ENCODE assay signal across 8 cellular contexts in genomic region chr3:136193273-136194043, GRCh38. TPM values are rescaled to one million over a fixed set of nuclear protein-coding genes. Genes with fewer than 3 reads are reported as not detected.
DNase-seq lines count a peak whose midpoint lies in the region; ATAC-seq and TF ChIP-seq lines count a peak whose summit lies in the region.

No MANE protein-coding gene starts in this region.

- peak overlapping the region; percentile 99 for H3K4me3 Mint-ChIP-seq in CD8-positive, alpha-beta T cell

- H3K36me3 Mint-ChIP-seq in CD8-positive, alpha-beta T cell: peaks cover 49% of the 10 kb centered on the region

- peaks cover 46% of the 10 kb centered on the region for H3K4me1 ChIP-seq in CD8-positive, alpha-beta T cell (ENCODE audit: insufficient read depth, low read length)
- H3K4me1 ChIP-seq in HUES64 (ENCODE audit: insufficient read depth, low read length) (peaks cover 20% of the 10 kb centered on the region), adrenal gland (replicated peaks in 1 of 2) (peaks cover 42 to 55% of the 10 kb centered on the region in 2 donors), left lung (peaks cover 13 to 69% of the 10 kb centered on the region in 2 donors), tibial artery (peaks cover 0 to 57% (median 27%) of the 10 kb centered on the region in 4 donors)

- H3K27me3 ChIP-seq in CD8-positive, alpha-beta T cell (ENCODE audit: insufficient read depth, low read length): no peaks in the 10 kb centered on the region
- H3K27me3 ChIP-seq in HUES64 (ENCODE audit: insufficient read depth, low read length): no peaks in the 10 kb centered on the region
- H3K27me3 ChIP-seq in adrenal gland: no peaks in the 10 kb centered on the region
- H3K27me3 ChIP-seq in left lung: no peaks in the 10 kb centered on the region
- no peaks in the 10 kb centered on the region for H3K27me3 ChIP-seq in tibial artery

- no peaks in the 10 kb centered on the region for H3K36me3 ChIP-seq in CD8-positive, alpha-beta T cell (ENCODE audit: insufficient read depth, low read length)
- H3K36me3 ChIP-seq in HUES64 (ENCODE audit: insufficient read depth, low read length): no peaks in the 10 kb centered on the region
- no peaks in the 10 kb centered on the region for H3K36me3 ChIP-seq in adrenal gland (replicated peaks in 1 of 2)
- no peaks in the 10 kb centered on the region for H3K36me3 ChIP-seq in left lung
- H3K36me3 ChIP-seq in tibial artery: no peaks in the 10 kb centered on the region

- no peak for TF ChIP-seq CTCF in CD8-positive, alpha-beta T cell (IDR thresholded peaks at IDR 0.05)
- TF ChIP-seq CTCF in adrenal gland (IDR thresholded peaks at IDR 0.05) (no peak), left lung (IDR thresholded peaks at IDR 0.05) (no peak), tibial artery (IDR thresholded peaks at IDR 0.05) (no peak)

- no peaks in the 10 kb centered on the region for H3K9me3 ChIP-seq in CD8-positive, alpha-beta T cell (ENCODE audit: low read length)
- peaks cover 2% of the 10 kb centered on the region; the same call in 1 of the 2 replicates for H3K9me3 ChIP-seq in HUES64 (ENCODE audit: insufficient read depth, low read depth, low read length)
- H3K9me3 ChIP-seq in adrenal gland (replicated peaks in 1 of 3): no peaks in the 10 kb centered on the region
- no peaks in the 10 kb centered on the region for H3K9me3 ChIP-seq in left lung
- H3K9me3 ChIP-seq in tibial artery: no peaks in the 10 kb centered on the region

- peak overlapping the region; percentile 86 for H3K4me3 ChIP-seq in CD8-positive, alpha-beta T cell (ENCODE audit: low read depth, low read length)
- peak overlapping the region; percentile 98 for H3K4me3 ChIP-seq in HUES64 (ENCODE audit: low read length)
- H3K4me3 ChIP-seq in adrenal gland: peak overlapping the region in 3 of 4 donors; percentile 2 to 81 (median 62)
- peak overlapping the region; percentile 71 to 89 for H3K4me3 ChIP-seq in left lung
- H3K4me3 ChIP-seq in tibial artery: peak overlapping the region; percentile 92 to 98

- POLR2A ChIA-PET in CD8-positive, alpha-beta T cell (lab: Charles Lee): interaction anchor here (0.6 to 5.0 kb wide), 6 partner anchors 11 to 669 kb away, joined by 3 to 60 read pairs (median 9); partner anchors contain the start of genes NCK1, PCCB and STAG1

- peak overlapping the region; percentile 71 for H3K27ac ChIP-seq in CD8-positive, alpha-beta T cell (ENCODE audit: low read depth, low read length)
- H3K27ac ChIP-seq in HUES64 (ENCODE audit: low read depth, low read length): no peak overlapping the region
- H3K27ac ChIP-seq in adrenal gland: peak overlapping the region in 3 of 5 donors; percentile 100
- peak overlapping the region; percentile 100 for H3K27ac ChIP-seq in left lung
- peak overlapping the region; percentile 100 for H3K27ac ChIP-seq in tibial artery

- intact Hi-C loops in CD8-positive, alpha-beta T cell (cut with DNase I, micrococcal nuclease): loop anchor here (1.0 to 10.0 kb wide), 9 partner anchors 7 to 1709 kb away; partner anchors contain the start of genes ANAPC13 (in 1 of the 2), CEP63 (in 1 of the 2), PPP2R3A (in 1 of the 2) and STAG1 (in 1 of the 2)
- intact Hi-C loops in adrenal gland (cut with DNase I) (loop anchor here in 1 of 2 donors (5.0 to 10.0 kb wide), 2 partner anchors 41 to 109 kb away; no protein-coding TSS in a partner anchor), left lung (cut with DNase I) (no loop called here), tibial artery (cut with DNase I; ENCODE audit: low total_unique reads) (loop anchor here (10.0 kb wide), 2 partner anchors 119 to 671 kb away; partner anchors contain the start of gene NCK1)

- TF ChIP-seq POLR2A in adrenal gland (IDR thresholded peaks at IDR 0.05): no peak

- DNase-seq in CD8-positive, alpha-beta T cell: no peak
- DNase-seq in adrenal gland (no peak), left lung (no peak), tibial artery (no peak)

- CTCF ChIA-PET in CD8-positive, alpha-beta T cell (lab: Charles Lee): interaction anchor here (1.0 to 1.8 kb wide), 5 partner anchors 12 to 58 kb away, joined by 3 to 7 read pairs (median 3); no protein-coding TSS in a partner anchor

- WGBS in HUES64: 5% methylated on average over 4 of the region's 6 CpGs
- 0 to 1% (median 1%) methylated on average over 6 of the region's 6 CpGs for WGBS in adrenal gland, 4 donors

- peaks cover 64% of the 10 kb centered on the region for H3K4me1 Mint-ChIP-seq in CD8-positive, alpha-beta T cell (ENCODE audit: low read depth)

- no peaks in the 10 kb centered on the region for H3K27me3 Mint-ChIP-seq in CD8-positive, alpha-beta T cell (ENCODE audit: low read depth)

- H3K9me3 Mint-ChIP-seq in CD8-positive, alpha-beta T cell: no peaks in the 10 kb centered on the region

- H3K27ac Mint-ChIP-seq in CD8-positive, alpha-beta T cell: peak overlapping the region; percentile 100

- ATAC-seq in CD8-positive, alpha-beta T cell: no peak
- ATAC-seq in left lung (no peak), HG03342 (IDR thresholded peaks at IDR 0.05; ENCODE audit: unreplicated experiment) (no peak), GM21529 (IDR thresholded peaks at IDR 0.05; ENCODE audit: unreplicated experiment) (no peak), HG03025 (IDR thresholded peaks at IDR 0.05; ENCODE audit: low FRiP score, unreplicated experiment) (no peak)

- peak overlapping the region; percentile 84; the same call in 1 of the 2 replicates for H3K9ac ChIP-seq in HUES64 (ENCODE audit: low read depth, low read length)

RNA-seq across cellular contexts. Expression of gene MSL2, which starts 2.7 kb away (rescaled TPM):
- total RNA-seq in CD8-positive, alpha-beta T cell: 100 to 1,000 TPM; 195 to 203 TPM
- 23.3 TPM for polyA plus RNA-seq in HUES64 (2013, experiment 1 of 2)
- 26.6 TPM for polyA plus RNA-seq in HUES64 (2013, experiment 2 of 2)
- 10 to 100 TPM; 17.2 to 36.0 (median 26.5) TPM for total RNA-seq in adrenal gland
- polyA plus RNA-seq in adrenal gland: 10 to 100 TPM in 1 of 3 donors, 1 to 10 TPM in 2; 4.0 to 18.7 (median 6.0) TPM
- total RNA-seq in left lung: 10 to 100 TPM; 25.8 to 32.6 TPM

RNA-seq across cellular contexts. Expression of gene PCCB, which starts 56.7 kb away (rescaled TPM):
- total RNA-seq in CD8-positive, alpha-beta T cell: 10 to 100 TPM; 12.3 to 15.8 TPM
- polyA plus RNA-seq in HUES64 (2013, experiment 1 of 2): 40.5 TPM
- polyA plus RNA-seq in HUES64 (2013, experiment 2 of 2): 49.8 TPM
- 100 to 1,000 TPM; 113 to 247 (median 137) TPM for total RNA-seq in adrenal gland
- polyA plus RNA-seq in adrenal gland: 100 to 1,000 TPM in 1 of 3 donors, 10 to 100 TPM in 2; 24.6 to 156 (median 61.1) TPM
- 10 to 100 TPM; 35.7 to 44.7 TPM for total RNA-seq in left lung

Comparison
In these comparisons a context has a peak if more than half of its experiments do, and no peak if none do; other contexts are left out.
1. RNA of gene MSL2, which starts 2.7 kb away (total RNA-seq): 195 to 203 TPM in CD8-positive, alpha-beta T cell; 25.8 to 32.6 TPM in left lung and 17.2 to 36.0 TPM in adrenal gland; every median in the first group is over 4 times any median in the second.
2. intact Hi-C loops: an anchor here in CD8-positive, alpha-beta T cell (1.0 to 10.0 kb wide) and tibial artery (10.0 kb wide); none called in left lung.
3. Peak in every context shown above with its lines, with median percentiles within 50 percentile points of each other: H3K4me3 ChIP-seq.